Comparison of ENCODE assay signal across 17 cellular contexts in the genomic region with DNA sequence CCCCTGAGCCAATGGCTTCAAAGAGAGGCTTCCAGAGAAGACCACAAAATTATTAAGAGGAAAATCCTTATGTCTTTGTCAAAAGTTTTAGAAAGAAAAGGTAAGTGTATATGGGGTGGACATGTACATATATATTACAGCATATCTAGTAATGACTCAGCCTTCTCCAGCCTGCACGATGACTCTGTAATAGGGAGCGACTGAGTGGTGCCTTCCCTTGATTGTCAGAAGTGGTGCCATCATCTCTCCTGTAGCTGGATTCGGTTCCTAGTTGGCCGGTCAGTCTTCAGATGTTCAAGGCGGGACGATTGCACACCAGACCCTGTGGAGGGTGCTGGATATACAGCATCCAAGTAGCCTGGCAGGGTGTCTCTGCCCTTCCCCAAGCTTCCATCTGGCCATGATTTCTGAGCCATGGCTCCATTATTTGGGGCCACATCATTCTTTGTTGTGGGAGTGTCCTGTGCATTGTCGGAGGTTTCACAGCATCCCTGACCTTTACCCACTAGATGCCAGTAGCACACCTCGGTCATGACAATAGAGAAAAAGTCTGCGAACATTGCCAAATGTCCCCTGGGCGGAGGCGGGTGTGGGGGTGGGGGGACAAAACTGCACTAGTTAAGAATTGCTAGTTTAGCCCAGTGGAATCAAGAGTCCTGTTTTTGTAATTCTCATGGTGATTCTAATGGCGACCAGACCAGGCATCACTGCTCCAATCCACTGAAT.
"Had no signal": no experiment of that assay in that cellular context is flagged by ENCODE, and none has a peak within 500 bp of the region (broad histone marks: within the 10 kb centered on the region; RNA-seq: fewer than 3 reads in every experiment).

No MANE protein-coding gene starts in this region.

- H3K27ac ChIP-seq: colonic mucosa, heart left ventricle, psoas muscle, spleen, testis, transverse colon had no signal

- H3K27me3 Mint-ChIP-seq: stimulated activated naive CD8-positive, alpha-beta T cell treated with anti-CD3 and anti-CD28 coated beads, Interleukin-15, amount 100 ng/mL, for 72 hours had no signal

- H3K27me3 ChIP-seq: colonic mucosa, testis, transverse colon had no signal

- H3K27ac Mint-ChIP-seq: naive thymus-derived CD8-positive, alpha-beta T cell; stimulated activated naive B cell treated with anti-CD40 and anti-IgM and Interleukin-4, amounts not matched to agents 10 μg/mL and 1 μg/mL and 100 μg/mL, for 72 hours; stimulated activated naive CD8-positive, alpha-beta T cell treated with anti-CD3 and anti-CD28 coated beads, Interleukin-15, amount 100 ng/mL, for 72 hours had no signal

- H3K9me3 ChIP-seq: colonic mucosa, mucosa of descending colon, psoas muscle, testis had no signal

- H3K36me3 ChIP-seq: colonic mucosa, heart left ventricle, spleen, transverse colon had no signal

- H3K4me1 Mint-ChIP-seq: stimulated activated naive B cell treated with anti-CD40 and anti-IgM and Interleukin-4, amounts not matched to agents 10 μg/mL and 1 μg/mL and 100 μg/mL, for 72 hours; stimulated activated naive CD8-positive, alpha-beta T cell treated with anti-CD3 and anti-CD28 coated beads, Interleukin-15, amount 100 ng/mL, for 72 hours had no signal

- H3K4me1 ChIP-seq: colonic mucosa, heart left ventricle, psoas muscle, spleen, testis, transverse colon had no signal

- H3K4me3 ChIP-seq: colonic mucosa, heart left ventricle, mucosa of descending colon, psoas muscle, spleen, testis, transverse colon had no signal

- H3K4me3 Mint-ChIP-seq: naive thymus-derived CD8-positive, alpha-beta T cell; stimulated activated naive B cell treated with anti-CD40 and anti-IgM and Interleukin-4, amounts not matched to agents 10 μg/mL and 1 μg/mL and 100 μg/mL, for 72 hours; stimulated activated naive CD8-positive, alpha-beta T cell treated with anti-CD3 and anti-CD28 coated beads, Interleukin-15, amount 100 ng/mL, for 72 hours had no signal

- H3K36me3 Mint-ChIP-seq: stimulated activated naive B cell treated with anti-CD40 and anti-IgM and Interleukin-4, amounts not matched to agents 10 μg/mL and 1 μg/mL and 100 μg/mL, for 72 hours had no signal

- DNase-seq: colonic mucosa; dermis blood vessel endothelial cell; erythroblast; heart left ventricle; hippocampal formation; left colon; mucosa of descending colon; naive thymus-derived CD8-positive, alpha-beta T cell; psoas muscle; spleen; stimulated activated CD4-positive, alpha-beta T cell treated with anti-CD3 and anti-CD28 coated beads, Interleukin-15, amount 100 ng/mL, for 24 hours; stimulated activated CD4-positive, alpha-beta T cell treated with anti-CD3 and anti-CD28 coated beads, Interleukin-2, amount 100 ng/mL, for 24 hours; stimulated activated CD4-positive, alpha-beta T cell treated with anti-CD3 and anti-CD28 coated beads, Interleukin-4, amount 100 ng/mL, for 4 hours; stimulated activated naive B cell treated with anti-CD40 and anti-IgM and Interleukin-4, amounts not matched to agents 10 μg/mL and 1 μg/mL and 100 μg/mL, for 72 hours; stimulated activated naive CD8-positive, alpha-beta T cell treated with anti-CD3 and anti-CD28 coated beads, Interleukin-15, amount 100 ng/mL, for 72 hours; testis; transverse colon had no signal
